20 cellular contexts compared by ENCODE assay signal in genomic region chr20:15628954-15629353, GRCh38.
DNase-seq lines count a peak whose midpoint lies in the region; ATAC-seq, FAIRE-seq and TF ChIP-seq lines count a peak whose summit lies in the region.
"Had no signal": no experiment of that assay in that cellular context is flagged by ENCODE, and none has a peak within 500 bp of the region (broad histone marks: within the 10 kb centered on the region; RNA-seq: fewer than 3 reads in every experiment).

No MANE protein-coding gene starts in this region.

- H4K91ac ChIP-seq in IMR-90 (ENCODE audit: insufficient read depth, low read depth, low read length) = no peak overlapping the region
- H4K91ac ChIP-seq in H1 (replicated peaks; ENCODE audit: insufficient read length, low read length) = no peak overlapping the region

- H2BK5ac ChIP-seq in IMR-90 (ENCODE audit: low read depth, low read length, poor library complexity, severe bottlenecking) (no peak overlapping the region), H1 (ENCODE audit: low read depth, low read length) (no peak overlapping the region)

- H2AFZ ChIP-seq in IMR-90 (replicated peaks; ENCODE audit: low read length, poor library complexity) (no peak overlapping the region), H1 (ENCODE audit: low read length) (no peak overlapping the region)

- WGBS in A549 (ENCODE audit: missing lambda C conversion rate) = 41% methylated on average over 4 of the region's 4 CpGs
- WGBS in IMR-90 (ENCODE audit: extremely low coverage in 2 of 2, insufficient read length in 1 of 2), 2 experiments = no CpG with 5 or more reads among the region's 4 CpGs
- 89% methylated on average over 4 of the region's 4 CpGs; no CpG with 5 or more reads in 1 of the 2 experiments for WGBS in H1 (ENCODE audit: extremely low coverage in 1 of 2, insufficient coverage in 1 of 2, insufficient read length in 1 of 2, insufficient replicate concordance in 2 of 2, low coverage in 1 of 2, low lambda C conversion rate in 2 of 2, missing lambda C conversion rate in 1 of 2), 2 experiments

- POLR2A ChIA-PET in A549 (lab: Yijun Ruan, JAX) = no interaction called here
- POLR2A ChIA-PET in IMR-90 (lab: Charles Lee; ENCODE audit: unreplicated experiment) = no interaction called here
- POLR2A ChIA-PET in H1 (lab: Charles Lee; ENCODE audit: partially characterized antibody) = no interaction called here

- TF ChIP-seq RAD21 in A549 (conservative IDR thresholded peaks at IDR 0.05 in 1 of 2, IDR thresholded peaks at IDR 0.05 in 1 of 2) = no peak
- no peak for TF ChIP-seq RAD21 in IMR-90 (IDR thresholded peaks at IDR 0.05; ENCODE audit: low read length)
- TF ChIP-seq RAD21 in H1 (IDR thresholded peaks at IDR 0.05 in 1 of 2, conservative IDR thresholded peaks at IDR 0.05 in 1 of 2; ENCODE audit: low read depth in 2 of 2, low read length in 2 of 2) = no peak

- ATAC-seq in A549 (no peak), IMR-90 (ENCODE audit: low read depth) (no peak), HG03108 (IDR thresholded peaks at IDR 0.05; ENCODE audit: unreplicated experiment) (no peak), gastrocnemius medialis (no peak)
- ATAC-seq: CD8-positive, alpha-beta T cell had no signal

- no peaks in the 10 kb centered on the region for H3K79me2 ChIP-seq in H1 (ENCODE audit: control insufficient read depth in 1 of 2, insufficient read depth in 2 of 2, low read length in 2 of 2)

- no peaks in the 10 kb centered on the region for H3K9me3 ChIP-seq in A549
- H3K9me3 ChIP-seq in IMR-90 (ENCODE audit: control insufficient read depth, insufficient read depth, low read length) = no peaks in the 10 kb centered on the region
- no peaks in the 10 kb centered on the region for H3K9me3 ChIP-seq in H1 (ENCODE audit: insufficient read depth in 2 of 2, low read depth in 1 of 2, low read length in 1 of 2)
- H3K9me3 ChIP-seq in gastrocnemius medialis = no peaks in the 10 kb centered on the region
- H3K9me3 ChIP-seq: BLaER1 treated with 17β-estradiol and CSF1 and Interleukin-3, amounts not matched to agents 10 nM and 100 nM; Caco-2 had no signal

- no peak overlapping the region for H3K18ac ChIP-seq in IMR-90 (ENCODE audit: low read depth, low read length)
- no peak overlapping the region for H3K18ac ChIP-seq in H1 (ENCODE audit: extremely low read depth, low read length)

- H3K4me3 ChIP-seq in A549 (no peak overlapping the region), IMR-90 (ENCODE audit: insufficient read depth, low read depth, low read length) (no peak overlapping the region), H1 (ENCODE audit: extremely low read depth in 1 of 4, insufficient read depth in 2 of 4, low read depth in 3 of 4, low read length in 4 of 4) (no peak overlapping the region), gastrocnemius medialis (no peak overlapping the region)
- H3K4me3 ChIP-seq: BLaER1 treated with 17β-estradiol and CSF1 and Interleukin-3, amounts not matched to agents 10 nM and 100 nM had no signal

- H2BK120ac ChIP-seq in IMR-90 (ENCODE audit: low read depth, low read length) (no peak overlapping the region), H1 (replicated peaks; ENCODE audit: low read depth, low read length) (no peak overlapping the region)

- no peak overlapping the region for H3K23ac ChIP-seq in IMR-90 (ENCODE audit: low read depth, low read length)
- H3K23ac ChIP-seq in H1 (ENCODE audit: insufficient read length) = no peak overlapping the region

- intact Hi-C loops in IMR-90 (cut with micrococcal nuclease) = no loop called here
- intact Hi-C loops in gastrocnemius medialis (cut with DNase I; ENCODE audit: low total_unique reads) = no loop called here

- H3K14ac ChIP-seq in IMR-90 (replicated peaks; ENCODE audit: low read depth, low read length) (no peak overlapping the region), H1 (ENCODE audit: insufficient read length) (no peak overlapping the region)

- H4K20me1 ChIP-seq in IMR-90 (ENCODE audit: insufficient read depth, low read length) = no peaks in the 10 kb centered on the region
- no peaks in the 10 kb centered on the region for H4K20me1 ChIP-seq in H1 (replicated peaks in 1 of 2; ENCODE audit: control insufficient read depth in 1 of 2, insufficient read depth in 2 of 2, low read length in 2 of 2)
- H4K20me1 ChIP-seq: BLaER1 treated with 17β-estradiol and CSF1 and Interleukin-3, amounts not matched to agents 10 nM and 100 nM had no signal

- no peak overlapping the region for H3K9ac ChIP-seq in IMR-90 (ENCODE audit: low read depth, low read length)
- no peak overlapping the region for H3K9ac ChIP-seq in H1 (replicated peaks in 1 of 4; ENCODE audit: extremely low read depth in 1 of 4, low read depth in 3 of 4, low read length in 3 of 4)
- H3K9ac ChIP-seq: BLaER1 treated with 17β-estradiol and CSF1 and Interleukin-3, amounts not matched to agents 10 nM and 100 nM had no signal

- H2BK20ac ChIP-seq in IMR-90 (ENCODE audit: low read depth, low read length) (no peak overlapping the region), H1 (ENCODE audit: low read length) (no peak overlapping the region)

- H3K79me1 ChIP-seq in IMR-90 (ENCODE audit: low read depth in 1 of 2, low read length in 2 of 2) = no peaks in the 10 kb centered on the region
- no peaks in the 10 kb centered on the region for H3K79me1 ChIP-seq in H1 (ENCODE audit: low read depth, low read length)

- H3K23me2 ChIP-seq in H1 (ENCODE audit: low read depth, low read length) = peaks cover 2% of the 10 kb centered on the region; the same call in 1 of the 2 replicates

- H3K4me2 ChIP-seq in A549 (no peak overlapping the region), IMR-90 (ENCODE audit: low read depth, low read length) (no peak overlapping the region), H1 (ENCODE audit: insufficient read depth in 1 of 2, low read depth in 2 of 2, low read length in 2 of 2) (no peak overlapping the region)
- H3K4me2 ChIP-seq: BLaER1 treated with 17β-estradiol and CSF1 and Interleukin-3, amounts not matched to agents 10 nM and 100 nM had no signal

- CTCF ChIA-PET in A549 (lab: Yijun Ruan, JAX) (interaction anchor here (0.6 kb wide), 1 partner anchor 508 kb away, joined by 3 read pairs; no protein-coding TSS in a partner anchor), IMR-90 (lab: Yijun Ruan, JAX) (no interaction called here), H1 (lab: Charles Lee; ENCODE audit: partially characterized antibody) (interaction anchor here (1.0 to 2.0 kb wide), 4 partner anchors 13 to 71 kb away, joined by 3 to 7 read pairs (median 4); no protein-coding TSS in a partner anchor)

- H4K5ac ChIP-seq in IMR-90 (ENCODE audit: low read depth, low read length) = no peak overlapping the region
- no peak overlapping the region for H4K5ac ChIP-seq in H1 (ENCODE audit: insufficient read length, low read depth, low read length)

- H3K4me1 ChIP-seq in A549 = no peaks in the 10 kb centered on the region
- no peaks in the 10 kb centered on the region for H3K4me1 ChIP-seq in IMR-90 (ENCODE audit: control insufficient read depth, insufficient read depth, low read length)
- H3K4me1 ChIP-seq in H1 (replicated peaks in 1 of 4; ENCODE audit: control insufficient read depth in 3 of 4, insufficient read depth in 4 of 4, low read length in 3 of 4) = peaks cover 0 to 11% (median 5%) of the 10 kb centered on the region in 4 experiments; a peak in 5 of 7 replicates
- no peaks in the 10 kb centered on the region for H3K4me1 ChIP-seq in gastrocnemius medialis
- H3K4me1 ChIP-seq: BLaER1 treated with 17β-estradiol and CSF1 and Interleukin-3, amounts not matched to agents 10 nM and 100 nM had no signal

- FAIRE-seq in A549 (lab: Jason Lieb, UNC) = no peak
- FAIRE-seq in H1 (lab: Jason Lieb, UNC) = no peak
- FAIRE-seq: A204.1, D721Med, G401.6, GM12891, GM19239 had no signal

- H3K56ac ChIP-seq in IMR-90 (ENCODE audit: extremely low read depth, insufficient read depth, low read length) = no peak overlapping the region
- no peak overlapping the region for H3K56ac ChIP-seq in H1 (replicated peaks; ENCODE audit: insufficient read length, low read depth, low read length)

- H3K9me1 ChIP-seq in IMR-90 (ENCODE audit: insufficient read depth, low read length) = no peaks in the 10 kb centered on the region

- no peak overlapping the region for H2BK15ac ChIP-seq in IMR-90 (ENCODE audit: low read depth, low read length)
- no peak overlapping the region for H2BK15ac ChIP-seq in H1 (ENCODE audit: low read length)

- H3K27ac ChIP-seq in A549 = no peak overlapping the region
- H3K27ac ChIP-seq in IMR-90 (ENCODE audit: insufficient read depth, low read length) = no peak overlapping the region
- H3K27ac ChIP-seq in H1 (ENCODE audit: low read depth, low read length) = no peak overlapping the region
- no peak overlapping the region for H3K27ac ChIP-seq in gastrocnemius medialis
- H3K27ac ChIP-seq: BLaER1 treated with 17β-estradiol and CSF1 and Interleukin-3, amounts not matched to agents 10 nM and 100 nM; C4-2B had no signal

- dilution Hi-C loops in IMR-90 (cut with HindIII; ENCODE audit: low sequenced_read_pairs, unreplicated experiment) = no loop called here

- no peak overlapping the region for H2AK9ac ChIP-seq in IMR-90 (replicated peaks; ENCODE audit: low read depth, low read length, poor library complexity)

- H3K4ac ChIP-seq in IMR-90 (ENCODE audit: low read depth, low read length) (no peak overlapping the region), H1 (replicated peaks; ENCODE audit: insufficient read length, low read depth, low read length) (peak overlapping the region; percentile 21)

- DNase-seq in A549 (ENCODE audit: low read depth in 1 of 2, low spot score in 1 of 2) (no peak), IMR-90 (no peak), H1 (ENCODE audit: low read depth in 1 of 2, low spot score in 2 of 2) (no peak), gastrocnemius medialis (no peak)
- DNase-seq: 8988T; AML-193; Caco-2; Calu3; CD4-positive, alpha-beta T cell; CD8-positive, alpha-beta T cell; DMS79 treated with DMSO at 0.1 percent for 48 hours; GF-D8 had no signal

- no peak for TF ChIP-seq CTCF in A549 (IDR thresholded peaks at IDR 0.05)
- TF ChIP-seq CTCF in IMR-90 (conservative IDR thresholded peaks at IDR 0.05; ENCODE audit: low read depth, low read length) = no peak
- no peak for TF ChIP-seq CTCF in H1 (IDR thresholded peaks at IDR 0.05; ENCODE audit: control extremely low read depth in 1 of 3, insufficient read depth in 1 of 3, low read depth in 1 of 3, low read length in 3 of 3)
- no peak for TF ChIP-seq CTCF in gastrocnemius medialis (IDR thresholded peaks at IDR 0.05 in 4 of 5, conservative IDR thresholded peaks at IDR 0.05 in 1 of 5)

- no peak overlapping the region for H2BK12ac ChIP-seq in H1 (ENCODE audit: low read depth, low read length)

- H3K36me3 ChIP-seq in IMR-90 (ENCODE audit: control insufficient read depth, insufficient read depth, low read length) = no peaks in the 10 kb centered on the region
- no peaks in the 10 kb centered on the region; a peak in 1 of 8 replicates for H3K36me3 ChIP-seq in H1 (ENCODE audit: control insufficient read depth in 2 of 4, insufficient read depth in 4 of 4, low read length in 3 of 4)
- no peaks in the 10 kb centered on the region for H3K36me3 ChIP-seq in gastrocnemius medialis
- H3K36me3 ChIP-seq: BLaER1 treated with 17β-estradiol and CSF1 and Interleukin-3, amounts not matched to agents 10 nM and 100 nM had no signal

- H3K27me3 ChIP-seq in IMR-90 (ENCODE audit: control insufficient read depth, insufficient read depth, low read length) (no peaks in the 10 kb centered on the region; the same call in 1 of the 2 replicates), H1 (replicated peaks in 1 of 4; ENCODE audit: control insufficient read depth in 3 of 4, extremely low read depth in 1 of 4, insufficient read depth in 3 of 4, low read length in 3 of 4) (no peaks in the 10 kb centered on the region), gastrocnemius medialis (no peaks in the 10 kb centered on the region)
- H3K27me3 ChIP-seq: BLaER1 treated with 17β-estradiol and CSF1 and Interleukin-3, amounts not matched to agents 10 nM and 100 nM had no signal

- no peak for TF ChIP-seq POLR2A in A549 (IDR thresholded peaks at IDR 0.05; ENCODE audit: low read length)
- no peak for TF ChIP-seq POLR2A in IMR-90 (IDR thresholded peaks at IDR 0.05; ENCODE audit: low read depth, low read length)
- TF ChIP-seq POLR2A in H1 (IDR thresholded peaks at IDR 0.05; ENCODE audit: control extremely low read depth in 1 of 2, low read depth in 2 of 2, low read length in 2 of 2) = no peak
- TF ChIP-seq POLR2A in gastrocnemius medialis (IDR thresholded peaks at IDR 0.05) = no peak

- in situ Hi-C loops in IMR-90 (cut with MboI; ENCODE audit: low sequenced_read_pairs) = no loop called here
- in situ Hi-C loops in gastrocnemius medialis (cut with MboI; ENCODE audit: low sequenced_read_pairs in 4 of 4) = no loop called here

- H2AK5ac ChIP-seq in IMR-90 (ENCODE audit: low read depth, low read length) = no peak overlapping the region
- no peak overlapping the region for H2AK5ac ChIP-seq in H1 (ENCODE audit: low read depth, low read length)

- no peak for TF ChIP-seq EP300 in A549 (IDR thresholded peaks at IDR 0.05)
- TF ChIP-seq EP300 in H1 (IDR thresholded peaks at IDR 0.05; ENCODE audit: borderline replicate concordance in 1 of 2, low read depth in 2 of 2, low read length in 2 of 2) = no peak

- BruUV-seq in IMR-90 (replicated peaks; lab: Mats Ljungman, UMichigan) = no TSS peak

- no peak overlapping the region for H4K8ac ChIP-seq in IMR-90 (ENCODE audit: low read depth in 2 of 2, low read length in 2 of 2)
- H4K8ac ChIP-seq in H1 (ENCODE audit: extremely low read depth, insufficient read depth, low read length) = no peak overlapping the region

Comparison
In these comparisons a context has a peak if more than half of its experiments do, and no peak if none do; other contexts are left out.
1. Of the 18 proteins assayed by ChIP-seq in both H1 and A549: peak only in H1: none; only in A549: MAFK; in both: none; in neither: 17.